Comparison of ENCODE assay signal across 8 cellular contexts in genomic region chr19:1507763-1508506, GRCh38. TPM values are rescaled to one million over a fixed set of nuclear protein-coding genes. Genes with fewer than 3 reads are reported as not detected.
DNase-seq lines count a peak whose midpoint lies in the region; ATAC-seq and TF ChIP-seq lines count a peak whose summit lies in the region.

No MANE protein-coding gene starts in this region.

- H3K9ac ChIP-seq in iPS-20b (ENCODE audit: low read depth, low read length) = peak overlapping the region; percentile 69; the same call in 1 of the 2 replicates
- peak overlapping the region; percentile 55 for H3K9ac ChIP-seq in skeletal muscle satellite cell (ENCODE audit: low read depth, low read length)

- H3K4me3 ChIP-seq in AG04450 (ENCODE audit: low read depth, low read length) (peak overlapping the region; percentile 69), H7 (ENCODE audit: insufficient read depth, low read depth, low read length) (peak overlapping the region; percentile 79), cardiac fibroblast (replicated peaks in 1 of 2; ENCODE audit: low read depth in 2 of 2, low read length in 2 of 2) (peak overlapping the region; percentile 48 to 60), iPS-20b (ENCODE audit: low read length) (peak overlapping the region; percentile 77), skeletal muscle satellite cell (ENCODE audit: low read length) (peak overlapping the region; percentile 73)

- TF ChIP-seq CTCF in AG04450 (IDR thresholded peaks at IDR 0.05; ENCODE audit: low read depth, low read length) = no peak
- TF ChIP-seq CTCF in cardiac fibroblast (IDR thresholded peaks at IDR 0.05; ENCODE audit: low read depth, low read length) = no peak

- DNase-seq in AG04450 (ENCODE audit: low read depth, low spot score) (peak; percentile 91), H7 (peak; percentile 100), NCI-H2196 (lab: John Stamatoyannopoulos, UW; ENCODE audit: unreplicated experiment) (peak; percentile 99), cardiac fibroblast (ENCODE audit: low read depth in 2 of 2) (peak; percentile 97 to 98)
- peak; percentile 81 for DNase-seq in activated CD4-positive, CD25-positive, alpha-beta regulatory T cell treated with anti-CD3 and anti-CD28 coated beads, Interleukin-2, amount 50 U/mL, for 16 hours (ENCODE audit: low read depth, low spot score)

- H3K27me3 ChIP-seq in AG04450 (ENCODE audit: control insufficient read depth, insufficient read depth, low read length) (peaks cover 11% of the 10 kb centered on the region), H7 (ENCODE audit: control insufficient read depth, insufficient read depth, low read length) (peaks cover 42% of the 10 kb centered on the region), iPS-20b (ENCODE audit: insufficient read depth, low read length) (peaks cover 71% of the 10 kb centered on the region), skeletal muscle satellite cell (ENCODE audit: control insufficient read depth, insufficient read depth, low read length) (peaks cover 24% of the 10 kb centered on the region)

- POLR2A ChIA-PET in AG04450 (lab: Yijun Ruan, JAX) = no interaction called here

- H3K9me3 ChIP-seq in AG04450 (ENCODE audit: control insufficient read depth, insufficient read depth, low read length) = peaks cover 15% of the 10 kb centered on the region; the same call in 1 of the 2 replicates
- no peaks in the 10 kb centered on the region for H3K9me3 ChIP-seq in iPS-20b (ENCODE audit: insufficient read depth, low read depth, low read length)
- no peaks in the 10 kb centered on the region for H3K9me3 ChIP-seq in skeletal muscle satellite cell (replicated peaks; ENCODE audit: low read length)

- CTCF ChIA-PET in AG04450 (lab: Charles Lee) = no interaction called here

- no peaks in the 10 kb centered on the region for H3K4me1 ChIP-seq in iPS-20b (ENCODE audit: insufficient read depth, low read length)
- H3K4me1 ChIP-seq in skeletal muscle satellite cell (ENCODE audit: control insufficient read depth, insufficient read depth, low read length) = peaks cover 13% of the 10 kb centered on the region

- ATAC-seq in GM21529 (IDR thresholded peaks at IDR 0.05; ENCODE audit: unreplicated experiment) = no peak

- H3K4me2 ChIP-seq in skeletal muscle satellite cell (ENCODE audit: low read length) = peak overlapping the region; percentile 90

- H3K27ac ChIP-seq in AG04450 (ENCODE audit: low read depth, low read length) (peak overlapping the region; percentile 94), iPS-20b (ENCODE audit: low read length) (no peak overlapping the region)

- H3K36me3 ChIP-seq in H7 (replicated peaks; ENCODE audit: control insufficient read depth, insufficient read depth, low read length) (no peaks in the 10 kb centered on the region), iPS-20b (ENCODE audit: insufficient read depth, low read depth, low read length) (no peaks in the 10 kb centered on the region), skeletal muscle satellite cell (ENCODE audit: insufficient read depth, low read length) (no peaks in the 10 kb centered on the region)

RNA-seq across cellular contexts. Expression of gene ADAMTSL5, which starts 4.9 kb away (rescaled TPM):
- polyA plus RNA-seq in AG04450 (2011; rRNA removed) = 5.6 and 7.5 TPM in 2 replicates
- polyA minus RNA-seq in AG04450 (2011; rRNA and poly(A)+ RNA removed) = 3.3 and 5.7 TPM in 2 replicates
- total RNA-seq in H7 (2014; rRNA removed; shearing (Covaris generic)) = 0.21 and 0.52 TPM in 2 replicates
- 1.3 and 2.5 TPM in 2 replicates for total RNA-seq in skeletal muscle satellite cell (2012; rRNA removed)

RNA-seq across cellular contexts. Expression of gene PLK5, which starts 15.9 kb away (rescaled TPM):
- polyA plus RNA-seq in AG04450 (2011; rRNA removed) = not detected in 2 replicates
- polyA minus RNA-seq in AG04450 (2011; rRNA and poly(A)+ RNA removed) = not detected in 2 replicates
- total RNA-seq in H7 (2014; rRNA removed; shearing (Covaris generic)) = 0.14 and 0.18 TPM in 2 replicates
- total RNA-seq in skeletal muscle satellite cell (2012; rRNA removed) = not detected in 2 replicates

RNA-seq across cellular contexts. Expression of gene REEP6, which starts 17.0 kb away (rescaled TPM):
- polyA plus RNA-seq in AG04450 (2011; rRNA removed) = 0.84 and 1.1 TPM in 2 replicates
- polyA minus RNA-seq in AG04450 (2011; rRNA and poly(A)+ RNA removed) = 1.1 and 2.5 TPM in 2 replicates
- total RNA-seq in H7 (2014; rRNA removed; shearing (Covaris generic)) = 3.1 and 4.5 TPM in 2 replicates
- total RNA-seq in skeletal muscle satellite cell (2012; rRNA removed) = 3.0 and 3.3 TPM in 2 replicates

RNA-seq across cellular contexts. Expression of gene PCSK4, which starts 17.8 kb away (rescaled TPM):
- polyA plus RNA-seq in AG04450 (2011; rRNA removed) = 0.40 TPM in 2 replicates
- polyA minus RNA-seq in AG04450 (2011; rRNA and poly(A)+ RNA removed) = 0.48 and 0.55 TPM in 2 replicates
- 5.5 and 9.6 TPM in 2 replicates for total RNA-seq in H7 (2014; rRNA removed; shearing (Covaris generic))
- total RNA-seq in skeletal muscle satellite cell (2012; rRNA removed) = 0.87 and 2.8 TPM in 2 replicates

RNA-seq across cellular contexts. Expression of gene C19orf25, which starts 28.9 kb away (rescaled TPM):
- polyA plus RNA-seq in AG04450 (2011; rRNA removed) = 14.5 and 17.5 TPM in 2 replicates
- polyA minus RNA-seq in AG04450 (2011; rRNA and poly(A)+ RNA removed) = 6.3 and 7.8 TPM in 2 replicates
- 57.2 and 75.3 TPM in 2 replicates for total RNA-seq in H7 (2014; rRNA removed; shearing (Covaris generic))
- total RNA-seq in skeletal muscle satellite cell (2012; rRNA removed) = 25.3 and 32.4 TPM in 2 replicates
